In the genomic region with DNA sequence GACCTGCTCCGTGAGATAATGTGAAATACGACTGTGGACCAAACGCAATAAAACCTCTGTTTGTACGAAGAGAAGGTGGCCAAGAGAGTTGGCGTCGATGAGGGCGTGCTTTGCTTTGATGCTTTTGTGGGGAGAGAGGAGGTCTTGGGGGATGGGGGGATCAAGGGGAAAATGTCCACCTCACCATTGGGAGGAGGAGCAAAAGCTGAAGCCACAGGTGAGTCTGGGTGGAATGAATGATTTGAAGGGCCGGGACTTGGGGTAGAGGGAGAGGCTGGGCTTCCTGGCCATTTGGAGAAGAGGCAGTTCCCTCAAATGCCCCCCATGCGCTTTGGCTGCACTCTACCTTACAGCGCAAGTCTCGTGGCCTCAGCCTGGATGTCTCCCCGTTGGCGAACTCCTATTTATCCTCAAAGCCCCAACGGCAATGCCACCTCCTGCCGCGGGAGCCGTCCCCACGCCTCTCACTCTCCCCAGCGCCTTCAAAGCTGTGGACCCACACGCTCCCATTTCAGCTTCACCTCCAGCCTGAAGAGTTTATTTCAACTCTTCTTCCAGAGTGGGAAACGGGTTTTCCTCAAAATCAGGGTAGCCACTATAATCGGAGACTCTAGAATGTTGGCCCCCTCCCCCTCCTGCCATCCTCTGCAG, we compare ENCODE assay signal across 9 cellular contexts. TPM values are rescaled to one million over a fixed set of nuclear protein-coding genes. Genes with fewer than 3 reads are reported as not detected.
DNase-seq lines count a peak whose midpoint lies in the region; ATAC-seq and TF ChIP-seq lines count a peak whose summit lies in the region.
"Had no signal": no experiment of that assay in that cellular context is flagged by ENCODE, and none has a peak within 500 bp of the region (broad histone marks: within the 10 kb centered on the region; RNA-seq: fewer than 3 reads in every experiment).

No MANE protein-coding gene starts in this region.

- no peaks in the 10 kb centered on the region for H3K9me3 ChIP-seq in GM23248 (ENCODE audit: low read depth)

- H3K4me1 ChIP-seq in GM23248 (ENCODE audit: insufficient read depth), result no peaks in the 10 kb centered on the region; the same call in 1 of the 2 replicates

- no peaks in the 10 kb centered on the region for H3K9me2 ChIP-seq in GM23248 (ENCODE audit: insufficient read depth)

- in situ Hi-C loops in GM23248 (cut with MboI), result no loop called here

- H3K27ac ChIP-seq in GM23248, result peak overlapping the region; percentile 21
- H3K27ac ChIP-seq: brain microvascular endothelial cell had no signal

- no peaks in the 10 kb centered on the region for H3K27me3 ChIP-seq in GM23248 (replicated peaks; ENCODE audit: insufficient read depth)
- H3K27me3 ChIP-seq: brain microvascular endothelial cell had no signal

- peaks cover 32% of the 10 kb centered on the region for H3F3A ChIP-seq in GM23248 (ENCODE audit: insufficient read depth)

- WGBS in GM23248 (ENCODE audit: low coverage in 1 of 2, low lambda C conversion rate in 2 of 2, missing lambda C conversion rate in 2 of 2), 2 experiments, result 56 to 61% methylated on average over 20 to 22 of the region's 22 CpGs

- no peaks in the 10 kb centered on the region; the same call in 1 of the 2 replicates for H3K36me3 ChIP-seq in GM23248 (ENCODE audit: low read depth)

- TF ChIP-seq CTCF in epithelial cell of proximal tubule (conservative IDR thresholded peaks at IDR 0.05; ENCODE audit: low read depth, low read length), result no peak

- no peak for ATAC-seq in HG03095 (IDR thresholded peaks at IDR 0.05; ENCODE audit: unreplicated experiment)
- no peak for ATAC-seq in GM18498 (IDR thresholded peaks at IDR 0.05; ENCODE audit: unreplicated experiment)
- no peak for ATAC-seq in GM18502 (IDR thresholded peaks at IDR 0.05; ENCODE audit: poor library complexity, unreplicated experiment)

- no peaks in the 10 kb centered on the region for H4K20me1 ChIP-seq in GM23248 (ENCODE audit: insufficient read depth)

- H3K79me2 ChIP-seq in GM23248 (ENCODE audit: insufficient read depth), result peaks cover 11% of the 10 kb centered on the region

- H3K4me3 ChIP-seq in GM23248, result peak overlapping the region; percentile 68; the same call in 1 of the 2 replicates
- H3K4me3 ChIP-seq in epithelial cell of proximal tubule (ENCODE audit: low read depth, low read length), result peak overlapping the region; percentile 65
- peak overlapping the region; percentile 61 for H3K4me3 ChIP-seq in skeletal muscle cell (ENCODE audit: low read depth, low read length)

- no peak overlapping the region for H2AFZ ChIP-seq in GM23248

- H3K9ac ChIP-seq in GM23248, result peak overlapping the region; percentile 37; the same call in 1 of the 2 replicates

- DNase-seq in GM23248 (peak; percentile 45), RPMI8226 (peak; percentile 30), epithelial cell of proximal tubule (ENCODE audit: low read depth) (no peak), skeletal muscle cell (ENCODE audit: low read depth) (no peak), SIG-M5 treated with dmso at 0.1 percent for 504 hours (lab: John Stamatoyannopoulos, UW; ENCODE audit: unreplicated experiment) (no peak)

- H3K4me2 ChIP-seq in GM23248 (ENCODE audit: unreplicated experiment), result peak overlapping the region; percentile 84

RNA-seq across cellular contexts. Expression of a gene that starts 0.8 kb away (rescaled TPM):
- 1.1 and 2.1 TPM in 2 replicates for total RNA-seq in GM23248 (2014; rRNA removed; shearing (Covaris generic))
- polyA plus RNA-seq in GM23248 (2016; fragmentation: Nextera tagmentation; extraction: Ambion mirVana), result 1.7 and 2.6 TPM in 2 replicates
- 4.3 and 9.7 TPM in 2 replicates for total RNA-seq in epithelial cell of proximal tubule

RNA-seq across cellular contexts. Expression of a gene that starts 12.7 kb away (rescaled TPM):
- total RNA-seq in GM23248 (2014; rRNA removed; shearing (Covaris generic)), result 239 and 244 TPM in 2 replicates
- 400 and 415 TPM in 2 replicates for polyA plus RNA-seq in GM23248 (2016; fragmentation: Nextera tagmentation; extraction: Ambion mirVana)
- 164 and 281 TPM in 2 replicates for total RNA-seq in epithelial cell of proximal tubule

RNA-seq across cellular contexts. Expression of a gene that starts 17.8 kb away (rescaled TPM):
- total RNA-seq in GM23248 (2014; rRNA removed; shearing (Covaris generic)), result not detected in 2 replicates
- polyA plus RNA-seq in GM23248 (2016; fragmentation: Nextera tagmentation; extraction: Ambion mirVana), result not detected in 2 replicates
- total RNA-seq in epithelial cell of proximal tubule, result not detected in 2 replicates

RNA-seq across cellular contexts. Expression of a gene that starts 18.2 kb away (rescaled TPM):
- total RNA-seq in GM23248 (2014; rRNA removed; shearing (Covaris generic)), result 132 and 169 TPM in 2 replicates
- polyA plus RNA-seq in GM23248 (2016; fragmentation: Nextera tagmentation; extraction: Ambion mirVana), result 76.7 and 79.7 TPM in 2 replicates
- total RNA-seq in epithelial cell of proximal tubule, result 155 and 193 TPM in 2 replicates

RNA-seq across cellular contexts. Expression of a gene that starts 27.8 kb away (rescaled TPM):
- 1.5 and 6.3 TPM in 2 replicates for total RNA-seq in GM23248 (2014; rRNA removed; shearing (Covaris generic))
- polyA plus RNA-seq in GM23248 (2016; fragmentation: Nextera tagmentation; extraction: Ambion mirVana), result 3.2 and 3.5 TPM in 2 replicates
- total RNA-seq in epithelial cell of proximal tubule, result 6.2 and 6.7 TPM in 2 replicates

Comparison
In these comparisons a context has a peak if more than half of its experiments do, and no peak if none do; other contexts are left out.
1. DNase-seq: peak in GM23248 (single experiment) and RPMI8226 (single experiment); none in epithelial cell of proximal tubule (single experiment), skeletal muscle cell (single experiment) and SIG-M5 treated with dmso at 0.1 percent for 504 hours (single experiment).
2. Peak in every context shown above with its lines, with median percentiles within 50 percentile points of each other: H3K4me3 ChIP-seq.